ENCODE assay signal across 19 cellular contexts in the genomic region with DNA sequence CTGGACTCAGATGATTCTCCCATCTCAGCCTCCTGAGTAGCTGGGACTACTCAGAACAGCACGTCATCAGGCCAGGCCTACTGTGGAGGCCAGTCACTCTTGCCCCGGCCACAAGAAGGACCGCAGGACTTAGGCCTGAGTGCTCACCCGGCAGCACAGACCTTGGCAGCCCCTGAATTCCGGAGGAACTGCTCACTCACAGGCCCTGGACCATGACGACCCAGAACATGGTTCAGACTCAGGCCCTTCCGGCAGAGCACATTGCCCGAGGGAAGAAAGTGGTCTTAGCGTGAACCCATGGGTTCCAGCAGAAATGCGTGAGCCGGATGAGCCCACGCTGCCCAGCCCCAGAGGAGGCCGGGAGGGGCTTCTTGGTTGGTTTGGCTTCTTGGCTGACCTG.
"Had no signal": no experiment of that assay in that cellular context is flagged by ENCODE, and none has a peak within 500 bp of the region (broad histone marks: within the 10 kb centered on the region; RNA-seq: fewer than 3 reads in every experiment).

No MANE protein-coding gene starts in this region.

- H3K4me3 ChIP-seq: gastrocnemius medialis, heart left ventricle, suprapubic skin, upper lobe of left lung had no signal

- H3K27me3 ChIP-seq: gastrocnemius medialis, heart left ventricle, neutrophil, suprapubic skin, upper lobe of left lung had no signal

- H3K4me1 ChIP-seq: gastrocnemius medialis, suprapubic skin had no signal

- H3K9me3 ChIP-seq: gastrocnemius medialis, neutrophil, suprapubic skin had no signal

- H3K36me3 ChIP-seq: gastrocnemius medialis, heart left ventricle, neutrophil, upper lobe of left lung had no signal

- DNase-seq: activated CD4-positive, alpha-beta T cell treated with anti-CD3 and anti-CD28 coated beads for 1 hour; activated CD8-positive, alpha-beta memory T cell treated with anti-CD3 and anti-CD28 coated beads for 24 hours; activated CD8-positive, alpha-beta memory T cell treated with anti-CD3 and anti-CD28 coated beads, Interleukin-2, amount 50 U/mL, for 48 hours; activated effector memory CD4-positive, alpha-beta T cell treated with anti-CD3 and anti-CD28 coated beads, Interleukin-2, amount 50 U/mL, for 16 hours; activated naive CD4-positive, alpha-beta T cell treated with anti-CD3 and anti-CD28 coated beads, Interleukin-2, amount 50 U/mL, for 16 hours; activated T-cell treated with anti-CD3 and anti-CD28 coated beads, Interleukin-2, amount 50 U/mL, for 72 hours; aorta; cerebellar nuclear complex; effector CD4-positive, alpha-beta T cell; gastrocnemius medialis; heart left ventricle; naive thymus-derived CD8-positive, alpha-beta T cell; stimulated activated CD4-positive, alpha-beta T cell treated with anti-CD3 and anti-CD28 coated beads, Interleukin-12 subunit alpha, Interleukin-12 subunit beta, amount 100 ng/mL, for 4 hours; stimulated activated CD4-positive, alpha-beta T cell treated with anti-CD3 and anti-CD28 coated beads, Interleukin-2, amount 100 ng/mL, for 24 hours; stimulated activated naive CD8-positive, alpha-beta T cell treated with anti-CD3 and anti-CD28 coated beads, Interleukin-15, amount 100 ng/mL, for 72 hours; T1000; upper lobe of left lung had no signal

- H3K27ac ChIP-seq: gastrocnemius medialis, heart left ventricle, neutrophil, suprapubic skin, upper lobe of left lung had no signal
